Comparison of ENCODE assay signal across 8 cellular contexts in the genomic region with DNA sequence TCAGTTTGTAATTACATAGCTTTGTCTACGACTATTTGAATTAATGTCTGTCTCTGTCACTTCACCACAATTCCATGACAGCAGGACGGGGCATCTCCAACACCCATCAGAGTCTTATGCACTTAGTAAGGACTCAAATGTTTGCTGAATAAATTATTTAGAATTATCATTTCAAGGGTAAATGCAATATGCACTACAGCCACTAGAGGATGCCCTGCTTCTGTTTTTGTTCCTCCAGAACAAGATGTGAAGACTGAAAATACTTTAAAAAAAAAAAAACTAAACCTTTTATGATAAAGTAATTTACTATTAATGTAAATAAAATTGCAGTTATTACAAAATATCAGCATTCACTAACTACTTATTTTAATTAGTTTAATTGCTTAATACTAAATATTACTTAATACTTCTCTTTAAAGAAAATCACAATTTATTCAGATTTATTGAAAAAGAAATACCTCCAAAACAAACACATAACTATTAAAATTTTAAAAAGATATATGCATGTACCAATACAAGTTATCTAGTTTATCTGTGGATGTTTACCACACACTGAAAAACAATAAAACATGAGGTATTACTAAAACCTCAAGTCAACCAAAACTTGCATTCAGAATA. TPM values are rescaled to one million over a fixed set of nuclear protein-coding genes. Genes with fewer than 3 reads are reported as not detected.
A peak's percentile ranks its signal among the peaks of the same experiment; 100 is the strongest.
DNase-seq lines count a peak whose midpoint lies in the region; ATAC-seq and TF ChIP-seq lines count a peak whose summit lies in the region.

No MANE protein-coding gene starts in this region.

- H3K79me2 ChIP-seq in DND-41 (ENCODE audit: insufficient read depth, low read length) = peaks cover 60% of the 10 kb centered on the region

- H4K20me1 ChIP-seq in DND-41 (ENCODE audit: insufficient read depth, low read length) = peaks cover 19% of the 10 kb centered on the region

- no peak overlapping the region for H2AFZ ChIP-seq in DND-41 (ENCODE audit: low read depth, low read length)

- TF ChIP-seq POLR2A in breast epithelium (IDR thresholded peaks at IDR 0.05) = no peak

- H3K4me3 ChIP-seq in DND-41 (ENCODE audit: low read depth in 1 of 2, low read length in 2 of 2) = no peak overlapping the region
- H3K4me3 ChIP-seq in breast epithelium = no peak overlapping the region
- H3K4me3 ChIP-seq in lower lobe of right lung = no peak overlapping the region
- no peak overlapping the region for H3K4me3 ChIP-seq in tibial artery

- H3K4me1 ChIP-seq in DND-41 (ENCODE audit: insufficient read depth, low read length) (peaks cover 33% of the 10 kb centered on the region), breast epithelium (peaks cover 0 to 3% of the 10 kb centered on the region in 2 donors), lower lobe of right lung (peaks cover 27% of the 10 kb centered on the region), tibial artery (peaks cover 0 to 21% (median 14%) of the 10 kb centered on the region in 4 donors)

- H3K9me3 ChIP-seq in DND-41 (ENCODE audit: insufficient read depth, low read length, severe bottlenecking) (no peaks in the 10 kb centered on the region), breast epithelium (no peaks in the 10 kb centered on the region), lower lobe of right lung (no peaks in the 10 kb centered on the region), tibial artery (no peaks in the 10 kb centered on the region)

- TF ChIP-seq CTCF in DND-41 (IDR thresholded peaks at IDR 0.05; ENCODE audit: borderline replicate concordance, extremely low read depth, low read length, poor library complexity, severe bottlenecking) (peak; percentile 90), breast epithelium (IDR thresholded peaks at IDR 0.05) (peak; percentile 88 to 95 (median 94)), lower lobe of right lung (IDR thresholded peaks at IDR 0.05) (peak; percentile 94), tibial artery (IDR thresholded peaks at IDR 0.05) (peak; percentile 86 to 98)

- H3K9ac ChIP-seq in DND-41 (ENCODE audit: low read depth, low read length) = no peak overlapping the region

- DNase-seq in DND-41 = peak; percentile 44
- peak; percentile 43 for DNase-seq in HT1080 (ENCODE audit: low read depth)
- DNase-seq in RPMI7951 (ENCODE audit: low read depth) = peak; percentile 57
- no peak for DNase-seq in breast epithelium (ENCODE audit: low spot score in 2 of 2)
- no peak for DNase-seq in lower lobe of right lung
- no peak for DNase-seq in tibial artery

- H3K27me3 ChIP-seq in DND-41 (ENCODE audit: insufficient read depth, low read length, poor library complexity) = no peaks in the 10 kb centered on the region
- no peaks in the 10 kb centered on the region for H3K27me3 ChIP-seq in breast epithelium
- no peaks in the 10 kb centered on the region for H3K27me3 ChIP-seq in lower lobe of right lung (ENCODE audit: low read depth)
- H3K27me3 ChIP-seq in tibial artery = no peaks in the 10 kb centered on the region

- ATAC-seq in DND-41 (ENCODE audit: insufficient read depth, low read depth) = no peak
- ATAC-seq in lower lobe of right lung = no peak
- no peak for ATAC-seq in GM19351 (IDR thresholded peaks at IDR 0.05; ENCODE audit: unreplicated experiment)
- ATAC-seq in HG03442 (IDR thresholded peaks at IDR 0.05; ENCODE audit: unreplicated experiment) = no peak

- intact Hi-C loops in breast epithelium (cut with DNase I; ENCODE audit: low total_unique reads) (loop anchor here (10.0 kb wide), 1 partner anchor 401 kb away; no protein-coding TSS in a partner anchor), lower lobe of right lung (cut with DNase I) (loop anchor here (2.0 kb wide), 1 partner anchor 65 kb away; no protein-coding TSS in a partner anchor), tibial artery (cut with DNase I; ENCODE audit: low total_unique reads) (loop anchor here (5.0 to 10.0 kb wide), 4 partner anchors 69 to 1231 kb away; partner anchors contain the start of gene ZCCHC2)

- no peak overlapping the region for H3K4me2 ChIP-seq in DND-41 (ENCODE audit: insufficient read depth, low read length)

- H3K27ac ChIP-seq in DND-41 (ENCODE audit: low read length) = no peak overlapping the region
- H3K27ac ChIP-seq in breast epithelium = no peak overlapping the region
- no peak overlapping the region for H3K27ac ChIP-seq in lower lobe of right lung
- no peak overlapping the region for H3K27ac ChIP-seq in tibial artery

- H3K36me3 ChIP-seq in DND-41 (ENCODE audit: insufficient read depth, low read length) (no peaks in the 10 kb centered on the region; the same call in 1 of the 2 replicates), breast epithelium (no peaks in the 10 kb centered on the region), lower lobe of right lung (no peaks in the 10 kb centered on the region), tibial artery (no peaks in the 10 kb centered on the region)

RNA-seq across cellular contexts. Expression of gene PIGN, which starts 3.2 kb away (rescaled TPM):
- total RNA-seq in HT1080 (2014; rRNA removed; shearing (Covaris generic)) = 7.9 and 9.6 TPM in 2 replicates
- polyA plus RNA-seq in HT1080 (2015; cell fraction: cytosol; rRNA removed) = 13.7 and 14.3 TPM in 2 replicates
- polyA plus RNA-seq in HT1080 (2015; cell fraction: nucleus; rRNA removed) = 19.3 and 20.8 TPM in 2 replicates
- 18.5 and 19.9 TPM in 2 replicates for total RNA-seq in RPMI7951 (2014; rRNA removed; shearing (Covaris generic))
- total RNA-seq in breast epithelium = 10 to 100 TPM; 33.1 to 67.2 (median 47.9) TPM
- 25.9 TPM for total RNA-seq in lower lobe of right lung

RNA-seq across cellular contexts. Expression of gene RELCH, which starts 3.4 kb away (rescaled TPM):
- total RNA-seq in HT1080 (2014; rRNA removed; shearing (Covaris generic)) = 18.3 and 22.4 TPM in 2 replicates
- polyA plus RNA-seq in HT1080 (2015; cell fraction: cytosol; rRNA removed) = 11.9 and 12.6 TPM in 2 replicates
- polyA plus RNA-seq in HT1080 (2015; cell fraction: nucleus; rRNA removed) = 44.5 and 48.7 TPM in 2 replicates
- total RNA-seq in RPMI7951 (2014; rRNA removed; shearing (Covaris generic)) = 16.7 and 19.5 TPM in 2 replicates
- total RNA-seq in breast epithelium (10 to 100 TPM; 33.0 to 69.4 (median 45.9) TPM), lower lobe of right lung (29.9 TPM)

Comparison
In these comparisons a context has a peak if more than half of its experiments do, and no peak if none do; other contexts are left out.
1. DNase-seq: peak in DND-41 (single experiment), HT1080 (single experiment) and RPMI7951 (single experiment); none in breast epithelium (0 of 2), lower lobe of right lung (single experiment) and tibial artery (0 of 2).
2. Peak in every context shown above with its lines, with median percentiles within 50 percentile points of each other: CTCF ChIP-seq.